ENCODE assay signal across 20 cellular contexts in the genomic region with DNA sequence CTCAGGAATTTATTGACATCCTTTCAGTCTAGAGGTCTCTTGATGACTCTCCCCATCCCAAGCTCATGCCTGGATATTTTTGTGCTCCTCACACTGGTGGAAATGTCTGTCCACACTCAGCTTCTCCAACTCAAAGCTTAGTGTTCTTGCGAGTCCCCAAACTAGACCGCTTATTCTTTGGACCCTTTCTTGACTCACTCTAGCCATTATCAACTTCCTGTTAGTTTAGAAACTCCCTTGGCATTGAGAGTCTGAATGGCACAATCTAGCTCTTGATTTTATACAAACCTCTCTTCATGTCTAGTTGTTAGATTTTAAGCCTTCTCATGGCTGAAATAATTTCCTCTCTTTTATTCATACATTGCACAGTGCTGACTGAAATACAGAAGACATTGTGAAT. TPM values are rescaled to one million over a fixed set of nuclear protein-coding genes. Genes with fewer than 3 reads are reported as not detected.
DNase-seq lines count a peak whose midpoint lies in the region; ATAC-seq, FAIRE-seq and TF ChIP-seq lines count a peak whose summit lies in the region.
"Had no signal": no experiment of that assay in that cellular context is flagged by ENCODE, and none has a peak within 500 bp of the region (broad histone marks: within the 10 kb centered on the region; RNA-seq: fewer than 3 reads in every experiment).

No MANE protein-coding gene starts in this region.

- ATAC-seq in stimulated activated naive CD8-positive, alpha-beta T cell treated with anti-CD3 and anti-CD28 coated beads, Interleukin-15, Interleukin-2, amounts not matched to agents 100 U/mL and 50 U/mL, for 24 hours: no peak
- ATAC-seq in stimulated activated naive CD8-positive, alpha-beta T cell treated with anti-CD3 and anti-CD28 coated beads, Interleukin-15, amount 100 ng/mL, for 72 hours: no peak

- no peaks in the 10 kb centered on the region for H3K4me1 ChIP-seq in adrenal gland (replicated peaks in 1 of 2)

- no peaks in the 10 kb centered on the region for H3K36me3 ChIP-seq in bronchial epithelial cell (ENCODE audit: control insufficient read depth, insufficient read depth, low read length)
- H3K36me3 ChIP-seq in adrenal gland (replicated peaks in 1 of 2): no peaks in the 10 kb centered on the region

- no peaks in the 10 kb centered on the region for H3K9me3 ChIP-seq in adrenal gland (replicated peaks in 1 of 3)

- peaks cover 94% of the 10 kb centered on the region for H3K4me1 Mint-ChIP-seq in stimulated activated naive CD8-positive, alpha-beta T cell treated with anti-CD3 and anti-CD28 coated beads, Interleukin-15, Interleukin-2, amounts not matched to agents 100 ng/mL and 50 ng/mL, for 24 hours (ENCODE audit: low read depth)
- H3K4me1 Mint-ChIP-seq in activated CD4-positive, alpha-beta memory T cell treated with anti-CD3 and anti-CD28 coated beads for 36 hours (ENCODE audit: low read depth): peaks cover 86% of the 10 kb centered on the region
- peaks cover 78% of the 10 kb centered on the region for H3K4me1 Mint-ChIP-seq in stimulated activated naive CD8-positive, alpha-beta T cell treated with anti-CD3 and anti-CD28 coated beads, Interleukin-15, amount 100 ng/mL, for 72 hours

- CTCF ChIA-PET in activated CD4-positive, alpha-beta memory T cell treated with anti-CD3 and anti-CD28 coated beads for 36 hours (lab: Charles Lee): interaction anchor here (0.6 to 3.1 kb wide), 7 partner anchors 12 to 256 kb away, joined by 3 to 21 read pairs (median 3); a partner anchor contains a TSS

- FAIRE-seq in bronchial epithelial cell (lab: Jason Lieb, UNC): peak; percentile 18
- FAIRE-seq: G401.6 had no signal

- no peak overlapping the region for H3K27ac ChIP-seq in adrenal gland

- H3K36me3 Mint-ChIP-seq in stimulated activated naive CD8-positive, alpha-beta T cell treated with anti-CD3 and anti-CD28 coated beads, Interleukin-15, Interleukin-2, amounts not matched to agents 100 ng/mL and 50 ng/mL, for 24 hours (ENCODE audit: low read depth): peaks cover 32% of the 10 kb centered on the region
- H3K36me3 Mint-ChIP-seq in activated CD4-positive, alpha-beta memory T cell treated with anti-CD3 and anti-CD28 coated beads for 36 hours: peaks cover 31% of the 10 kb centered on the region

- H3K27me3 Mint-ChIP-seq in stimulated activated naive CD8-positive, alpha-beta T cell treated with anti-CD3 and anti-CD28 coated beads, Interleukin-15, Interleukin-2, amounts not matched to agents 100 ng/mL and 50 ng/mL, for 24 hours: no peaks in the 10 kb centered on the region
- H3K27me3 Mint-ChIP-seq in activated CD4-positive, alpha-beta memory T cell treated with anti-CD3 and anti-CD28 coated beads for 36 hours: no peaks in the 10 kb centered on the region
- H3K27me3 Mint-ChIP-seq in stimulated activated naive CD8-positive, alpha-beta T cell treated with anti-CD3 and anti-CD28 coated beads, Interleukin-15, amount 100 ng/mL, for 72 hours: no peaks in the 10 kb centered on the region

- no peak for TF ChIP-seq POLR2A in adrenal gland (IDR thresholded peaks at IDR 0.05)

- intact Hi-C loops in activated CD4-positive, alpha-beta memory T cell treated with anti-CD3 and anti-CD28 coated beads for 36 hours (cut with micrococcal nuclease): loop anchor here (1.0 to 10.0 kb wide), 2 partner anchors 100 to 1341 kb away; no protein-coding TSS in a partner anchor
- intact Hi-C loops in adrenal gland (cut with DNase I): no loop called here

- H3K4me3 Mint-ChIP-seq in stimulated activated naive CD8-positive, alpha-beta T cell treated with anti-CD3 and anti-CD28 coated beads, Interleukin-15, Interleukin-2, amounts not matched to agents 100 ng/mL and 50 ng/mL, for 24 hours: peak overlapping the region; percentile 47
- H3K4me3 Mint-ChIP-seq in activated CD4-positive, alpha-beta memory T cell treated with anti-CD3 and anti-CD28 coated beads for 36 hours: no peak overlapping the region
- H3K4me3 Mint-ChIP-seq in stimulated activated naive CD8-positive, alpha-beta T cell treated with anti-CD3 and anti-CD28 coated beads, Interleukin-15, amount 100 ng/mL, for 72 hours: peak overlapping the region; percentile 8 to 12
- H3K4me3 Mint-ChIP-seq: H9 had no signal

- peak overlapping the region; percentile 96 for H3K27ac Mint-ChIP-seq in stimulated activated naive CD8-positive, alpha-beta T cell treated with anti-CD3 and anti-CD28 coated beads, Interleukin-15, Interleukin-2, amounts not matched to agents 100 ng/mL and 50 ng/mL, for 24 hours
- H3K27ac Mint-ChIP-seq in activated CD4-positive, alpha-beta memory T cell treated with anti-CD3 and anti-CD28 coated beads for 36 hours: peak overlapping the region; percentile 82
- peak overlapping the region in 1 of 2 donors; percentile 3 for H3K27ac Mint-ChIP-seq in stimulated activated naive CD8-positive, alpha-beta T cell treated with anti-CD3 and anti-CD28 coated beads, Interleukin-15, amount 100 ng/mL, for 72 hours
- H3K27ac Mint-ChIP-seq: H9 had no signal

- no peaks in the 10 kb centered on the region for H3K27me3 ChIP-seq in bronchial epithelial cell (ENCODE audit: control insufficient read depth, insufficient read depth, low read length)
- H3K27me3 ChIP-seq in adrenal gland: no peaks in the 10 kb centered on the region

- no peak for TF ChIP-seq CTCF in bronchial epithelial cell (IDR thresholded peaks at IDR 0.05; ENCODE audit: insufficient read depth, low read length, severe bottlenecking)
- TF ChIP-seq CTCF in adrenal gland (IDR thresholded peaks at IDR 0.05): no peak

- H3K9me3 Mint-ChIP-seq in stimulated activated naive CD8-positive, alpha-beta T cell treated with anti-CD3 and anti-CD28 coated beads, Interleukin-15, Interleukin-2, amounts not matched to agents 100 ng/mL and 50 ng/mL, for 24 hours: no peaks in the 10 kb centered on the region
- H3K9me3 Mint-ChIP-seq in activated CD4-positive, alpha-beta memory T cell treated with anti-CD3 and anti-CD28 coated beads for 36 hours: no peaks in the 10 kb centered on the region
- H3K9me3 Mint-ChIP-seq in stimulated activated naive CD8-positive, alpha-beta T cell treated with anti-CD3 and anti-CD28 coated beads, Interleukin-15, amount 100 ng/mL, for 72 hours: no peaks in the 10 kb centered on the region
- H3K9me3 Mint-ChIP-seq: H9 had no signal

- no peak overlapping the region for H3K4me3 ChIP-seq in bronchial epithelial cell (ENCODE audit: low read depth, low read length)
- H3K4me3 ChIP-seq in adrenal gland: no peak overlapping the region

- DNase-seq in stimulated activated naive CD8-positive, alpha-beta T cell treated with anti-CD3 and anti-CD28 coated beads, Interleukin-15, Interleukin-2, amounts not matched to agents 100 U/mL and 50 U/mL, for 24 hours: no peak
- DNase-seq in activated CD4-positive, alpha-beta memory T cell treated with anti-CD3 and anti-CD28 coated beads for 36 hours: no peak
- DNase-seq in bronchial epithelial cell (ENCODE audit: low read depth): no peak
- DNase-seq in stimulated activated naive CD8-positive, alpha-beta T cell treated with anti-CD3 and anti-CD28 coated beads, Interleukin-15, amount 100 ng/mL, for 72 hours: no peak
- no peak for DNase-seq in hypothalamus (lab: John Stamatoyannopoulos, UW)
- DNase-seq in stimulated activated naive CD4-positive, alpha-beta T cell (lab: John Stamatoyannopoulos, UW): no peak
- DNase-seq in adrenal gland: no peak
- DNase-seq: ACHN, AML-193, DMS79 treated with DMSO at 0.1 percent for 48 hours, H9, NCI-H1105, NCI-H1694 treated with DMSO at 0.1 percent for 48 hours, NCI-H446, NCI-H69, SHP77 treated with DMSO at 0.1 percent for 48 hours had no signal

- POLR2A ChIA-PET in activated CD4-positive, alpha-beta memory T cell treated with anti-CD3 and anti-CD28 coated beads for 36 hours (lab: Charles Lee): interaction anchor here (0.7 to 1.8 kb wide), 7 partner anchors 9 to 180 kb away, joined by 3 to 14 read pairs (median 5); a partner anchor contains a TSS

- WGBS in adrenal gland, 4 donors: 91 to 100% (median 95%) methylated on average over 2 of the region's 2 CpGs

RNA-seq across cellular contexts. Expression of a gene that starts 19.6 kb away (rescaled TPM):
- 10 to 100 TPM; 57.0 to 63.8 TPM for total RNA-seq in activated CD4-positive, alpha-beta memory T cell treated with anti-CD3 and anti-CD28 coated beads for 36 hours
- total RNA-seq in bronchial epithelial cell: not detected in 2 replicates
- under 1 TPM in 5 of 8 donors, not detected in 3; 0.14 to 0.61 (median 0.26) TPM for total RNA-seq in adrenal gland
- under 1 TPM; 0.05 to 0.24 (median 0.13) TPM for polyA plus RNA-seq in adrenal gland
- total RNA-seq: H9, HT1080, LHCN-M2 had no signal

Comparison
In these comparisons a context has a peak if more than half of its experiments do, and no peak if none do; other contexts are left out.
1. RNA of a gene that starts 19.6 kb away (total RNA-seq): 57.0 to 63.8 TPM in activated CD4-positive, alpha-beta memory T cell treated with anti-CD3 and anti-CD28 coated beads for 36 hours; 0.14 to 0.61 TPM in adrenal gland and not detected in bronchial epithelial cell; every median in the first group is over 10 times any median in the second.